In genomic region chr10:18195060-18195799, GRCh38 we compare ENCODE assay signal across 19 cellular contexts. TPM values are rescaled to one million over a fixed set of nuclear protein-coding genes. Genes with fewer than 3 reads are reported as not detected.
DNase-seq lines count a peak whose midpoint lies in the region; ATAC-seq and TF ChIP-seq lines count a peak whose summit lies in the region.
"Had no signal": no experiment of that assay in that cellular context is flagged by ENCODE, and none has a peak within 500 bp of the region (broad histone marks: within the 10 kb centered on the region; RNA-seq: fewer than 3 reads in every experiment).

No MANE protein-coding gene starts in this region.

- ATAC-seq in GM23338 (no peak), gastroesophageal sphincter (peak; percentile 33), GM18517 (IDR thresholded peaks at IDR 0.05; ENCODE audit: unreplicated experiment) (no peak)
- ATAC-seq: effector memory CD8-positive, alpha-beta T cell; left lung had no signal

- no peak for TF ChIP-seq EP300 in gastroesophageal sphincter (IDR thresholded peaks at IDR 0.05)

- no peak overlapping the region for H3K4me3 Mint-ChIP-seq in GM23338
- H3K4me3 Mint-ChIP-seq: activated naive CD8-positive, alpha-beta T cell treated with anti-CD3 and anti-CD28 coated beads for 36 hours; activated T-helper 1 cell treated with anti-CD3 and anti-CD28 coated beads, Interleukin-12 subunit alpha, Interleukin-12 subunit beta, Interleukin-2, Interleukin-4 antibody, amounts not matched to agents 30 ng/mL and 10 ng/mL and 1 ng/mL, durations not matched to agents 14 hours and 24 hours and 36 hours; effector memory CD8-positive, alpha-beta T cell had no signal

- H3K9me3 ChIP-seq in gastroesophageal sphincter (no peaks in the 10 kb centered on the region), stomach smooth muscle (ENCODE audit: control insufficient read depth in 2 of 2, low read length in 2 of 2) (no peaks in the 10 kb centered on the region)
- H3K9me3 ChIP-seq: left lung had no signal

- H3K4me1 Mint-ChIP-seq in GM23338, result peaks cover 14% of the 10 kb centered on the region
- H3K4me1 Mint-ChIP-seq: activated naive CD8-positive, alpha-beta T cell treated with anti-CD3 and anti-CD28 coated beads for 36 hours had no signal

- H3K36me3 Mint-ChIP-seq in GM23338 (ENCODE audit: low read depth), result no peaks in the 10 kb centered on the region
- H3K36me3 Mint-ChIP-seq: activated naive CD8-positive, alpha-beta T cell treated with anti-CD3 and anti-CD28 coated beads for 36 hours had no signal

- 0 out of 2 replicates have a peak overlapping the region, but pooled peaks have one; percentile 35 for H3K27ac Mint-ChIP-seq in GM23338
- H3K27ac Mint-ChIP-seq: activated naive CD8-positive, alpha-beta T cell treated with anti-CD3 and anti-CD28 coated beads for 36 hours; activated T-helper 1 cell treated with anti-CD3 and anti-CD28 coated beads, Interleukin-12 subunit alpha, Interleukin-12 subunit beta, Interleukin-2, Interleukin-4 antibody, amounts not matched to agents 30 ng/mL and 10 ng/mL and 1 ng/mL, durations not matched to agents 14 hours and 24 hours and 36 hours; effector memory CD8-positive, alpha-beta T cell had no signal

- TF ChIP-seq CTCF in GM23338 (conservative IDR thresholded peaks at IDR 0.05; ENCODE audit: low read depth in 2 of 2), result no peak
- TF ChIP-seq CTCF in gastroesophageal sphincter (IDR thresholded peaks at IDR 0.05), result no peak

- H3K9me2 ChIP-seq in GM23338 (ENCODE audit: insufficient read depth), result no peaks in the 10 kb centered on the region

- H2AFZ ChIP-seq in GM23338, result no peak overlapping the region

- DNase-seq in GM23338 (ENCODE audit: low spot score), result no peak
- DNase-seq in astrocyte of the hippocampus (ENCODE audit: low read depth, low spot score), result peak; percentile 7
- DNase-seq in activated CD4-positive, alpha-beta T cell treated with anti-CD3 and anti-CD28 coated beads for 4 hours, result no peak
- DNase-seq in NCI-H1436 (lab: John Stamatoyannopoulos, UW), result no peak
- DNase-seq: activated CD4-positive, CD25-positive, alpha-beta regulatory T cell; activated naive CD8-positive, alpha-beta T cell treated with anti-CD3 and anti-CD28 coated beads for 36 hours; C1 segment of cervical spinal cord; DMS153; effector memory CD8-positive, alpha-beta T cell; foreskin melanocyte; left lung; NCI-H1694 treated with DMSO at 0.1 percent for 48 hours; NCI-H446 treated with DMSO at 0.1 percent for 48 hours; small intestine; T-helper 2 cell had no signal

- H3K27me3 Mint-ChIP-seq in GM23338 (ENCODE audit: insufficient read depth, low read depth, poor library complexity), result peaks cover 2% of the 10 kb centered on the region
- H3K27me3 Mint-ChIP-seq: activated naive CD8-positive, alpha-beta T cell treated with anti-CD3 and anti-CD28 coated beads for 36 hours; effector memory CD8-positive, alpha-beta T cell had no signal

- H4K20me1 ChIP-seq in GM23338 (replicated peaks; ENCODE audit: insufficient read depth), result no peaks in the 10 kb centered on the region

- H3F3A ChIP-seq in GM23338 (replicated peaks; ENCODE audit: low read depth), result no peaks in the 10 kb centered on the region

- H3K36me3 ChIP-seq in GM23338 (ENCODE audit: insufficient read depth) (no peaks in the 10 kb centered on the region), gastroesophageal sphincter (no peaks in the 10 kb centered on the region), stomach smooth muscle (ENCODE audit: control insufficient read depth in 2 of 2, insufficient read depth in 2 of 2, low read length in 2 of 2) (no peaks in the 10 kb centered on the region)
- H3K36me3 ChIP-seq: left lung had no signal

- H3K27ac ChIP-seq in GM23338 (ENCODE audit: low read depth) (no peak overlapping the region), gastroesophageal sphincter (peak overlapping the region; percentile 69 to 87 (median 78)), stomach smooth muscle (ENCODE audit: low read length) (peak overlapping the region; percentile 63)
- H3K27ac ChIP-seq: left lung had no signal

- H3K27me3 ChIP-seq in GM23338 (ENCODE audit: insufficient read depth) (no peaks in the 10 kb centered on the region), gastroesophageal sphincter (no peaks in the 10 kb centered on the region), stomach smooth muscle (ENCODE audit: control insufficient read depth in 1 of 2, insufficient read depth in 2 of 2, low read length in 2 of 2) (no peaks in the 10 kb centered on the region)
- H3K27me3 ChIP-seq: left lung had no signal

- H3K4me2 ChIP-seq in GM23338, result no peak overlapping the region

- 16 to 50% methylated on average over 5 to 6 of the region's 10 CpGs for WGBS in gastroesophageal sphincter (ENCODE audit: low coverage in 1 of 2), 2 donors

- no peak overlapping the region for H3K9ac ChIP-seq in stomach smooth muscle (ENCODE audit: low read length in 2 of 2)

- no peak for TF ChIP-seq POLR2A in gastroesophageal sphincter (IDR thresholded peaks at IDR 0.05)

- H3K79me2 ChIP-seq in GM23338 (replicated peaks; ENCODE audit: insufficient read depth), result no peaks in the 10 kb centered on the region

- H3K4me3 ChIP-seq in GM23338 (no peak overlapping the region), gastroesophageal sphincter (no peak overlapping the region), stomach smooth muscle (ENCODE audit: low read length in 2 of 2) (peak overlapping the region in 1 of 2 donors; percentile 52)
- H3K4me3 ChIP-seq: left lung had no signal

- H3K9me3 Mint-ChIP-seq in GM23338, result no peaks in the 10 kb centered on the region
- H3K9me3 Mint-ChIP-seq: activated naive CD8-positive, alpha-beta T cell treated with anti-CD3 and anti-CD28 coated beads for 36 hours; activated T-helper 1 cell treated with anti-CD3 and anti-CD28 coated beads, Interleukin-12 subunit alpha, Interleukin-12 subunit beta, Interleukin-2, Interleukin-4 antibody, amounts not matched to agents 30 ng/mL and 10 ng/mL and 1 ng/mL, durations not matched to agents 14 hours and 24 hours and 36 hours had no signal

- H3K4me1 ChIP-seq in GM23338 (ENCODE audit: insufficient read depth) (peaks cover 13% of the 10 kb centered on the region), gastroesophageal sphincter (peaks cover 14 to 51% (median 34%) of the 10 kb centered on the region in 3 donors), stomach smooth muscle (ENCODE audit: control insufficient read depth, insufficient read depth, low read length) (peaks cover 19% of the 10 kb centered on the region)
- H3K4me1 ChIP-seq: left lung had no signal

TF ChIP-seq in GM23338, 12 proteins besides CTCF, POLR2A, EP300 and RAD21 (continues in another document):
- TF ChIP-seq NANOG (IDR thresholded peaks at IDR 0.05; ENCODE audit: borderline replicate concordance) (no peak), ZNF331 (CRISPR knock-in tag; IDR thresholded peaks at IDR 0.05; ENCODE audit: low read depth) (no peak), ZNF114 (CRISPR knock-in tag; IDR thresholded peaks at IDR 0.05) (no peak), STAT1 (IDR thresholded peaks at IDR 0.05; ENCODE audit: unreplicated experiment) (no peak)

RNA-seq across cellular contexts. Expression of gene CACNB2, which starts 55.0 kb away (rescaled TPM):
- 3.8 and 5.9 TPM in 2 replicates for total RNA-seq in GM23338 (2014; rRNA removed; shearing (Covaris generic))
- polyA plus RNA-seq in GM23338 (2016; fragmentation: Nextera tagmentation; extraction: Ambion mirVana), result 3.7 and 5.0 TPM in 2 replicates
- total RNA-seq in gastroesophageal sphincter, result 100 to 1,000 TPM in 2 of 4 donors, 10 to 100 TPM in 2; 60.3 to 158 (median 89.1) TPM
- total RNA-seq: activated naive CD8-positive, alpha-beta T cell treated with anti-CD3 and anti-CD28 coated beads for 36 hours had no signal
